Comparison of ENCODE assay signal across 1 cellular context in the genomic region with DNA sequence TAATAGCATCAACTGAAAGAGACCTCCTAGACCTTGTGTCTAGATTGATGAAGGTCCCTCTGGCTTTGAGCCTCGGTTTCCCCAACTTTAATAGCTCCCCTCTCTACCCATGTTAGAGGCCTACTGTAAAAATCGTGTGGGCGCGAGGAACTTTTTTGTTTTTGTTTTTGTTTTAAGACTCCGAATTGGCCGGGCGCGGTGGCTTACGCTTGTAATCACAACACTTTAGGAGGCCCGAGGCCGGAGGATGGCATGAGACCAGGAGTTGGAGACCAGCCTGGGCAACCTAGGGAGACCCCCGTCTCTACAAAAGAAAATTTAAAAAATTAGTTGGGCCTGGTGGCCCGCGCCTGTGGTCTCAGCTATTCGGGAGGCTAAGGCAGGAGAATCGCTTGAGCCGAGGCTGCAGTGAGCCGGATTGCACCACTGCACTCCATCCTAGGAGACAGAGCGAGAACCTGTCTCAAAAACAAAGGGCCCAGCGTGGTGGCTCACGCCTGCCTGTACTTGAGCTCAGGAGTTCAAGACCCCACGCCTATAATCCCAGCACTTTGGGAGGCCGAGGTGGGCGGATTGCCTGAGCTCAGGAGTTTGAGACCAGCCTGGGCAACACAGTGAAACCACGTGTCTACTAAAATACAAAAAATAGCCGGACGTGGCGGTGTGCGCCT.
TF ChIP-seq lines count a peak whose summit lies in the region.

No MANE protein-coding gene starts in this region.

TF ChIP-seq in IMR-90, 13 proteins besides CTCF, POLR2A, EP300 and RAD21:
- TF ChIP-seq RFX5 (IDR thresholded peaks at IDR 0.05; ENCODE audit: low read depth, low read length) (no peak), SMC3 (IDR thresholded peaks at IDR 0.05; ENCODE audit: low read depth, low read length) (no peak), NFE2L2 (IDR thresholded peaks at IDR 0.05; ENCODE audit: low read depth, low read length) (no peak), CHD1 (IDR thresholded peaks at IDR 0.05; ENCODE audit: low read depth, low read length) (no peak), CEBPB (IDR thresholded peaks at IDR 0.05; ENCODE audit: low read depth, low read length) (no peak), MAZ (IDR thresholded peaks at IDR 0.05; ENCODE audit: borderline replicate concordance, low read depth, low read length) (no peak), MAFK (IDR thresholded peaks at IDR 0.05; ENCODE audit: low read depth, low read length) (no peak), MXI1 (IDR thresholded peaks at IDR 0.05; ENCODE audit: borderline replicate concordance, low read depth, low read length) (no peak), FOS (IDR thresholded peaks at IDR 0.05; ENCODE audit: low read depth, low read length) (no peak), RCOR1 (IDR thresholded peaks at IDR 0.05; ENCODE audit: insufficient replicate concordance, low read length) (no peak)
- TF ChIP-seq, protein P1, sequence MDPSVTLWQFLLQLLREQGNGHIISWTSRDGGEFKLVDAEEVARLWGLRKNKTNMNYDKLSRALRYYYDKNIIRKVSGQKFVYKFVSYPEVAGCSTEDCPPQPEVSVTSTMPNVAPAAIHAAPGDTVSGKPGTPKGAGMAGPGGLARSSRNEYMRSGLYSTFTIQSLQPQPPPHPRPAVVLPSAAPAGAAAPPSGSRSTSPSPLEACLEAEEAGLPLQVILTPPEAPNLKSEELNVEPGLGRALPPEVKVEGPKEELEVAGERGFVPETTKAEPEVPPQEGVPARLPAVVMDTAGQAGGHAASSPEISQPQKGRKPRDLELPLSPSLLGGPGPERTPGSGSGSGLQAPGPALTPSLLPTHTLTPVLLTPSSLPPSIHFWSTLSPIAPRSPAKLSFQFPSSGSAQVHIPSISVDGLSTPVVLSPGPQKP (IDR thresholded peaks at IDR 0.05; ENCODE audit: borderline replicate concordance, low read depth, low read length) = no peak
